ENCODE assay signal across 35 cellular contexts in the genomic region with DNA sequence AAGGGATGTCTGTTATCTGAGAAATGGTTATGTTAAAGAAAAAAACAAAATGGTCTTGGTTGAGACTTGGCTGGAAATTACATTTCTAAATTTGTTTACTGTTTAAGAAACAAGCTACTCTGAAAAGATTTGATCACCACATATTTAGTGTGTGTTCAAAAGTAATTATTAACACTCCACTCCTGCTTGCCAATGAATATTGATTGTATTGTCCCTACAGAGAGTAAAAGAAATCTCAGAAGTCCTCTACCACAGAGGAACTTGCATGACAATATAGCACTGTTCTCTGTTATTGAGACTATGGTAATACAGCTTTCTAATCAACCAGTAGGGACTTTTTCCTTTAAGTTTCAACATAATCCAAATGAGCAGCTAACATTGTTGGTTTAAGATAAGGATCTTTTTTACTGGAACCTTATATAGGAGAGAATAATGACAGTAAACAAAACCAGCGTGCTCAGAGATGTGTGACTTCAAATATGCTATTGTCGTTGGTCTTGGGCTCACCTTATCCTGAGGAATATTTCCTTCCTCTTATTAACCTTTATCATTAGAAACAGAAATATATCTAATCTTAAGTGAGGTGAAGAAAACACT. TPM values are rescaled to one million over a fixed set of nuclear protein-coding genes. Genes with fewer than 3 reads are reported as not detected.
"Had no signal": no experiment of that assay in that cellular context is flagged by ENCODE, and none has a peak within 500 bp of the region (broad histone marks: within the 10 kb centered on the region; RNA-seq: fewer than 3 reads in every experiment).

No MANE protein-coding gene starts in this region.

- H3K27me3 ChIP-seq: adrenal gland, body of pancreas, esophagus squamous epithelium, gastroesophageal sphincter had no signal

- DNase-seq: activated CD4-positive, alpha-beta memory T cell treated with anti-CD3 and anti-CD28 coated beads for 36 hours; activated CD4-positive, alpha-beta T cell treated with anti-CD3 and anti-CD28 coated beads for 36 hours; activated CD4-positive, alpha-beta T cell treated with anti-CD3 and anti-CD28 coated beads, Interleukin-2, amount 10 ng/mL, durations not matched to agents 24 days and 14 days; activated CD4-positive, CD25-positive, alpha-beta regulatory T cell; activated CD4-positive, CD25-positive, alpha-beta regulatory T cell treated with anti-CD3 and anti-CD28 coated beads, Interleukin-2, amount 50 U/mL, for 72 hours; activated CD8-positive, alpha-beta memory T cell treated with anti-CD3 and anti-CD28 coated beads, Interleukin-2, amount 10 ng/mL, durations not matched to agents 7 days and 5 days; activated CD8-positive, alpha-beta memory T cell treated with anti-CD3 and anti-CD28 coated beads, Interleukin-2, amount 50 U/mL, for 4 hours; activated CD8-positive, alpha-beta T cell treated with anti-CD3 and anti-CD28 coated beads, Interleukin-2, amount 10 ng/mL, durations not matched to agents 7 days and 5 days; activated effector memory CD4-positive, alpha-beta T cell treated with anti-CD3 and anti-CD28 coated beads, Interleukin-2, amount 50 U/mL, for 16 hours; activated naive CD4-positive, alpha-beta T cell treated with anti-CD3 and anti-CD28 coated beads for 36 hours; activated naive CD8-positive, alpha-beta T cell treated with anti-CD3 and anti-CD28 coated beads for 36 hours; activated naive CD8-positive, alpha-beta T cell treated with anti-CD3 and anti-CD28 coated beads, Interleukin-2, amount 50 U/mL, for 24 hours; activated T-cell treated with anti-CD3 and anti-CD28 coated beads, Interleukin-2, amount 50 U/mL, for 1 hour; activated T-cell treated with anti-CD3 and anti-CD28 coated beads, Interleukin-2, amount 50 U/mL, for 48 hours; adrenal gland; amygdala; aorta; body of pancreas; caudate nucleus; effector CD8-positive, alpha-beta T cell; esophagus squamous epithelium; foreskin melanocyte; T-helper 1 cell; T-helper 2 cell had no signal

- H3K4me1 Mint-ChIP-seq: activated CD4-positive, alpha-beta T cell treated with anti-CD3 and anti-CD28 coated beads for 36 hours; activated CD8-positive, alpha-beta memory T cell treated with anti-CD3 and anti-CD28 coated beads, Interleukin-2, amount 10 ng/mL, durations not matched to agents 7 days and 5 days; activated naive CD4-positive, alpha-beta T cell treated with anti-CD3 and anti-CD28 coated beads, Interleukin-2, amount 50 U/mL, for 24 hours; activated naive CD8-positive, alpha-beta T cell treated with anti-CD3 and anti-CD28 coated beads for 36 hours had no signal

- H3K4me1 ChIP-seq: adrenal gland, esophagus squamous epithelium, gastroesophageal sphincter had no signal

- H3K27me3 Mint-ChIP-seq: activated CD4-positive, alpha-beta memory T cell treated with anti-CD3 and anti-CD28 coated beads for 36 hours had no signal

- FAIRE-seq: endometrium, endothelial cell of umbilical vein had no signal

- H3K4me3 ChIP-seq: adrenal gland, body of pancreas, esophagus squamous epithelium, gastroesophageal sphincter had no signal

- H3K27ac ChIP-seq: adrenal gland, epithelial cell of prostate, esophagus squamous epithelium, gastroesophageal sphincter had no signal

- H3K4me3 Mint-ChIP-seq: activated CD4-positive, alpha-beta memory T cell treated with anti-CD3 and anti-CD28 coated beads for 36 hours; activated CD4-positive, alpha-beta T cell treated with anti-CD3 and anti-CD28 coated beads for 36 hours; activated CD4-positive, alpha-beta T cell treated with anti-CD3 and anti-CD28 coated beads, Interleukin-2, amount 10 ng/mL, durations not matched to agents 24 days and 14 days; activated CD8-positive, alpha-beta memory T cell treated with anti-CD3 and anti-CD28 coated beads, Interleukin-2, amount 10 ng/mL, durations not matched to agents 7 days and 5 days; activated CD8-positive, alpha-beta T cell treated with anti-CD3 and anti-CD28 coated beads, Interleukin-2, amount 10 ng/mL, durations not matched to agents 7 days and 5 days; activated naive CD4-positive, alpha-beta T cell treated with anti-CD3 and anti-CD28 coated beads for 36 hours; activated naive CD4-positive, alpha-beta T cell treated with anti-CD3 and anti-CD28 coated beads, Interleukin-2, amount 50 U/mL, for 24 hours; activated naive CD8-positive, alpha-beta T cell treated with anti-CD3 and anti-CD28 coated beads for 36 hours; activated naive CD8-positive, alpha-beta T cell treated with anti-CD3 and anti-CD28 coated beads, Interleukin-2, amount 50 U/mL, for 24 hours; activated T-helper 1 cell treated with anti-CD3 and anti-CD28 coated beads, Interleukin-12 subunit alpha, Interleukin-12 subunit beta, Interleukin-2, Interleukin-4 antibody, amounts not matched to agents 30 ng/mL and 10 ng/mL and 1 ng/mL, durations not matched to agents 14 hours and 24 hours and 36 hours had no signal

- H3K27ac Mint-ChIP-seq: activated CD4-positive, alpha-beta memory T cell treated with anti-CD3 and anti-CD28 coated beads for 36 hours; activated CD4-positive, alpha-beta T cell treated with anti-CD3 and anti-CD28 coated beads for 36 hours; activated CD4-positive, alpha-beta T cell treated with anti-CD3 and anti-CD28 coated beads, Interleukin-2, amount 10 ng/mL, durations not matched to agents 24 days and 14 days; activated CD8-positive, alpha-beta memory T cell treated with anti-CD3 and anti-CD28 coated beads, Interleukin-2, amount 10 ng/mL, durations not matched to agents 7 days and 5 days; activated CD8-positive, alpha-beta T cell treated with anti-CD3 and anti-CD28 coated beads, Interleukin-2, amount 10 ng/mL, durations not matched to agents 7 days and 5 days; activated naive CD4-positive, alpha-beta T cell treated with anti-CD3 and anti-CD28 coated beads for 36 hours; activated naive CD4-positive, alpha-beta T cell treated with anti-CD3 and anti-CD28 coated beads, Interleukin-2, amount 50 U/mL, for 24 hours; activated naive CD8-positive, alpha-beta T cell treated with anti-CD3 and anti-CD28 coated beads for 36 hours; activated naive CD8-positive, alpha-beta T cell treated with anti-CD3 and anti-CD28 coated beads, Interleukin-2, amount 50 U/mL, for 24 hours; activated T-helper 1 cell treated with anti-CD3 and anti-CD28 coated beads, Interleukin-12 subunit alpha, Interleukin-12 subunit beta, Interleukin-2, Interleukin-4 antibody, amounts not matched to agents 30 ng/mL and 10 ng/mL and 1 ng/mL, durations not matched to agents 14 hours and 24 hours and 36 hours; activated T-helper 2 cell treated with anti-CD3 and anti-CD28 coated beads, Interferon-gamma antibody, Interleukin-2, Interleukin-4, amounts not matched to agents 10 μg/mL and 5 μg/mL and 100 μg/mL, durations not matched to agents 14 hours and 24 hours and 36 hours had no signal

- H3K36me3 ChIP-seq: adrenal gland, esophagus squamous epithelium, gastroesophageal sphincter had no signal

- ATAC-seq: activated CD4-positive, alpha-beta T cell treated with anti-CD3 and anti-CD28 coated beads for 36 hours; activated CD8-positive, alpha-beta memory T cell treated with anti-CD3 and anti-CD28 coated beads, Interleukin-2, amount 10 ng/mL, durations not matched to agents 7 days and 5 days; activated CD8-positive, alpha-beta T cell treated with anti-CD3 and anti-CD28 coated beads, Interleukin-2, amount 10 ng/mL, durations not matched to agents 7 days and 5 days; activated naive CD8-positive, alpha-beta T cell treated with anti-CD3 and anti-CD28 coated beads, Interleukin-2, amount 50 U/mL, for 24 hours; body of pancreas; gastroesophageal sphincter had no signal

- H3K36me3 Mint-ChIP-seq: activated CD4-positive, alpha-beta memory T cell treated with anti-CD3 and anti-CD28 coated beads for 36 hours; activated naive CD4-positive, alpha-beta T cell treated with anti-CD3 and anti-CD28 coated beads, Interleukin-2, amount 50 U/mL, for 24 hours; activated naive CD8-positive, alpha-beta T cell treated with anti-CD3 and anti-CD28 coated beads for 36 hours had no signal

- H3K9me3 ChIP-seq: adrenal gland, body of pancreas, esophagus squamous epithelium, gastroesophageal sphincter had no signal

RNA-seq across cellular contexts. Expression of a gene that starts 47.6 kb away (rescaled TPM):
- total RNA-seq: activated CD8-positive, alpha-beta memory T cell treated with anti-CD3 and anti-CD28 coated beads, Interleukin-2, amount 10 ng/mL, durations not matched to agents 7 days and 5 days; activated CD8-positive, alpha-beta T cell treated with anti-CD3 and anti-CD28 coated beads, Interleukin-2, amount 10 ng/mL, durations not matched to agents 7 days and 5 days; activated naive CD8-positive, alpha-beta T cell treated with anti-CD3 and anti-CD28 coated beads for 36 hours; adrenal gland; aorta; body of pancreas; chondrocyte; dermis microvascular lymphatic vessel endothelial cell; endothelial cell of umbilical vein; fibroblast of lung; gastroesophageal sphincter; glomerular endothelial cell had no signal
- polyA plus RNA-seq: endothelial cell of umbilical vein, fibroblast of lung had no signal
